Comparison of ENCODE assay signal across 1 cellular context in genomic region chr4:42293967-42294822, GRCh38.
TF ChIP-seq lines count a peak whose summit lies in the region.

No MANE protein-coding gene starts in this region.

TF ChIP-seq in WTC11, 78 proteins besides CTCF, POLR2A, EP300 and RAD21 (continued from another document):
- TF ChIP-seq AFF4 (CRISPR knock-in tag; IDR thresholded peaks at IDR 0.05; ENCODE audit: borderline replicate concordance) (no peak), EMX1 (CRISPR knock-in tag; IDR thresholded peaks at IDR 0.05) (no peak), ZNF532 (CRISPR knock-in tag; IDR thresholded peaks at IDR 0.05; ENCODE audit: borderline replicate concordance) (0 out of 2 replicates have a peak, but pooled peaks have one; percentile 60), JUN (CRISPR knock-in tag; IDR thresholded peaks at IDR 0.05) (no peak), TEAD1 (CRISPR knock-in tag; IDR thresholded peaks at IDR 0.05) (peak; percentile 88), ERG (CRISPR knock-in tag; IDR thresholded peaks at IDR 0.05) (0 out of 2 replicates have a peak, but pooled peaks have one; percentile 65), ZNF423 (CRISPR knock-in tag; IDR thresholded peaks at IDR 0.05) (peak; percentile 97), ZNF281 (CRISPR knock-in tag; IDR thresholded peaks at IDR 0.05) (peak; percentile 56; the same call in 1 of the 2 replicates)
TF ChIP-seq in WTC11: peak in this region for 6.
